Comparison of ENCODE assay signal across 21 cellular contexts in genomic region chr4:89878611-89879010, GRCh38. TPM values are rescaled to one million over a fixed set of nuclear protein-coding genes. Genes with fewer than 3 reads are reported as not detected.
DNase-seq lines count a peak whose midpoint lies in the region; ATAC-seq, FAIRE-seq and TF ChIP-seq lines count a peak whose summit lies in the region.
"Had no signal": no experiment of that assay in that cellular context is flagged by ENCODE, and none has a peak within 500 bp of the region (broad histone marks: within the 10 kb centered on the region; RNA-seq: fewer than 3 reads in every experiment).

No MANE protein-coding gene starts in this region.

- H3K9ac ChIP-seq in GM12878 (ENCODE audit: control insufficient read depth, insufficient read depth, low read length), result no peak overlapping the region
- H3K9ac ChIP-seq: KMS-11 had no signal

- H3K4me1 Mint-ChIP-seq in activated CD4-positive, alpha-beta T cell treated with anti-CD3 and anti-CD28 coated beads, Interleukin-2, amount 10 ng/mL, durations not matched to agents 24 days and 14 days, result peaks cover 4% of the 10 kb centered on the region

- FAIRE-seq in GM12878 (lab: Jason Lieb, UNC), result peak; percentile 18
- FAIRE-seq: A204.1, GM12891, GM19239 had no signal

- no peaks in the 10 kb centered on the region for H4K20me1 ChIP-seq in GM12878 (ENCODE audit: control insufficient read depth, insufficient read depth)

- SMC1A ChIA-PET in GM12878 (lab: Charles Lee; ENCODE audit: uncharacterized antibody, unreplicated experiment), result interaction anchor here (1.1 to 2.6 kb wide), 5 partner anchors 8 to 23 kb away, joined by 3 to 9 read pairs (median 3); partner anchors contain the start of gene MMRN1

- no peak overlapping the region for H2AFZ ChIP-seq in GM12878 (ENCODE audit: control insufficient read depth, low read depth, low read length)

- H3K79me2 ChIP-seq in GM12878 (ENCODE audit: control insufficient read depth, insufficient read depth, low read length), result no peaks in the 10 kb centered on the region

- peaks cover 22% of the 10 kb centered on the region for H3K27me3 Mint-ChIP-seq in activated CD4-positive, alpha-beta T cell treated with anti-CD3 and anti-CD28 coated beads, Interleukin-2, amount 10 ng/mL, durations not matched to agents 24 days and 14 days

- POLR2A ChIA-PET in GM12878 (lab: Charles Lee), result no interaction called here
- POLR2A ChIA-PET in HEK293T (lab: Yijun Ruan, JAX), result interaction anchor here (0.7 kb wide), 1 partner anchor 53 kb away, joined by 3 read pairs; no protein-coding TSS in a partner anchor

- ATAC-seq in GM12878, result no peak
- ATAC-seq in HG03159 (IDR thresholded peaks at IDR 0.05; ENCODE audit: unreplicated experiment), result no peak
- no peak for ATAC-seq in HG02885 (IDR thresholded peaks at IDR 0.05; ENCODE audit: poor library complexity, unreplicated experiment)
- ATAC-seq: Panc1, Right ventricle myocardium inferior, SK-N-SH treated with all-trans-retinoic acid at 6 μM for 48 hours had no signal

- no peak for TF ChIP-seq RAD21 in GM12878 (IDR thresholded peaks at IDR 0.05; ENCODE audit: insufficient read depth, low read depth, low read length)

- no peaks in the 10 kb centered on the region for H3K4me1 ChIP-seq in GM12878 (ENCODE audit: control insufficient read depth, insufficient read depth, low read length)
- H3K4me1 ChIP-seq: Caco-2 had no signal

- no peaks in the 10 kb centered on the region for H3K36me3 ChIP-seq in GM12878 (ENCODE audit: control insufficient read depth in 2 of 2, insufficient read depth in 2 of 2, low read length in 1 of 2)

- H3K4me2 ChIP-seq in GM12878 (ENCODE audit: control insufficient read depth, insufficient read depth), result no peak overlapping the region
- H3K4me2 ChIP-seq: KMS-11 had no signal

- DNase-seq in SKM-1 treated with dmso at 0.1 percent for 144 hours (lab: John Stamatoyannopoulos, UW; ENCODE audit: unreplicated experiment), result peak; percentile 61
- DNase-seq in SKM-1 (lab: John Stamatoyannopoulos, UW; ENCODE audit: unreplicated experiment), result no peak
- no peak for DNase-seq in GM12878 (ENCODE audit: low read depth, low spot score)
- peak; percentile 11 for DNase-seq in fibroblast of pulmonary artery (ENCODE audit: low read depth)
- DNase-seq in activated CD4-positive, alpha-beta T cell treated with anti-CD3 and anti-CD28 coated beads, Interleukin-2, amount 10 ng/mL, durations not matched to agents 24 days and 14 days, result no peak
- DNase-seq in HEK293T (ENCODE audit: extremely low spot score), result no peak
- DNase-seq: Caco-2, NCI-H1436 treated with DMSO at 0.1 percent for 48 hours, NCI-H2081 treated with DMSO at 0.1 percent for 48 hours, NCI-H226, NCI-H526 had no signal

- H3K4me3 ChIP-seq in GM12878 (no peak overlapping the region), fibroblast of pulmonary artery (replicated peaks; ENCODE audit: low read depth, low read length) (no peak overlapping the region)

- H3K36me3 Mint-ChIP-seq in activated CD4-positive, alpha-beta T cell treated with anti-CD3 and anti-CD28 coated beads, Interleukin-2, amount 10 ng/mL, durations not matched to agents 24 days and 14 days (ENCODE audit: low read depth), result no peaks in the 10 kb centered on the region
- H3K36me3 Mint-ChIP-seq: CD14-positive monocyte had no signal

- no peak overlapping the region for H3K27ac Mint-ChIP-seq in activated CD4-positive, alpha-beta T cell treated with anti-CD3 and anti-CD28 coated beads, Interleukin-2, amount 10 ng/mL, durations not matched to agents 24 days and 14 days
- H3K27ac Mint-ChIP-seq: CD14-positive monocyte had no signal

- in situ Hi-C loops in GM12878 (cut with MboI), result no loop called here

- CTCF ChIA-PET in GM12878 (lab: Yijun Ruan, JAX), result interaction anchor here (0.8 to 1.7 kb wide), 4 partner anchors 9 to 72 kb away, joined by 3 to 7 read pairs (median 4); partner anchors contain the start of gene MMRN1
- CTCF ChIA-PET in HEK293T (lab: Yijun Ruan, JAX), result interaction anchor here (0.7 to 1.1 kb wide), 2 partner anchors 10 to 653 kb away, joined by 3 read pairs; no protein-coding TSS in a partner anchor

- no peaks in the 10 kb centered on the region for H3K9me3 Mint-ChIP-seq in activated CD4-positive, alpha-beta T cell treated with anti-CD3 and anti-CD28 coated beads, Interleukin-2, amount 10 ng/mL, durations not matched to agents 24 days and 14 days
- H3K9me3 Mint-ChIP-seq: CD14-positive monocyte had no signal

- RAD21 ChIA-PET in GM12878 (lab: Charles Lee; ENCODE audit: unreplicated experiment), result no interaction called here

- no peak for TF ChIP-seq POLR2A in GM12878 (IDR thresholded peaks at IDR 0.05; ENCODE audit: low read depth, low read length)

- TF ChIP-seq CTCF in GM12878 (IDR thresholded peaks at IDR 0.05 in 2 of 3, conservative IDR thresholded peaks at IDR 0.05 in 1 of 3; ENCODE audit: control insufficient read depth in 2 of 3, extremely low read depth in 1 of 3, insufficient read depth in 1 of 3, low read depth in 3 of 3, low read length in 3 of 3) (no peak), fibroblast of pulmonary artery (IDR thresholded peaks at IDR 0.05; ENCODE audit: low read length, missing control alignments) (no peak)

- TF ChIP-seq EP300 in GM12878 (IDR thresholded peaks at IDR 0.05; ENCODE audit: borderline replicate concordance in 1 of 2, control insufficient read depth in 1 of 2, low read depth in 2 of 2, low read length in 2 of 2), result no peak

- H3K4me3 Mint-ChIP-seq in activated CD4-positive, alpha-beta T cell treated with anti-CD3 and anti-CD28 coated beads, Interleukin-2, amount 10 ng/mL, durations not matched to agents 24 days and 14 days, result no peak overlapping the region
- H3K4me3 Mint-ChIP-seq: CD14-positive monocyte had no signal

- no TSS peak for BruUV-seq in GM12878 (replicated peaks; lab: Mats Ljungman, UMichigan)

- no peaks in the 10 kb centered on the region; a peak in 1 of 4 replicates for H3K27me3 ChIP-seq in GM12878 (replicated peaks in 1 of 2; ENCODE audit: control insufficient read depth in 2 of 2, insufficient read depth in 2 of 2, low read length in 1 of 2)

- intact Hi-C loops in GM12878 (cut with micrococcal nuclease; ENCODE audit: unreplicated experiment), result no loop called here
- intact Hi-C loops in activated CD4-positive, alpha-beta T cell treated with anti-CD3 and anti-CD28 coated beads, Interleukin-2, amount 10 ng/mL, durations not matched to agents 24 days and 14 days (cut with micrococcal nuclease), result no loop called here

- no peaks in the 10 kb centered on the region for H3K9me3 ChIP-seq in GM12878 (replicated peaks; ENCODE audit: control insufficient read depth, insufficient read depth, low read length)
- H3K9me3 ChIP-seq: Caco-2 had no signal

- no peak overlapping the region for H3K27ac ChIP-seq in GM12878 (ENCODE audit: control insufficient read depth, insufficient read depth)
- H3K27ac ChIP-seq: KMS-11 had no signal

- WGBS in GM12878 (ENCODE audit: insufficient coverage, insufficient replicate concordance, low lambda C conversion rate, missing lambda C conversion rate), result 0% methylated on average over 1 of the region's 1 CpG

TF ChIP-seq in HEK293T, 16 proteins besides CTCF, POLR2A, EP300 and RAD21:
- TF ChIP-seq L3MBTL2 (conservative IDR thresholded peaks at IDR 0.05) (no peak), TARDBP (IDR thresholded peaks at IDR 0.05) (no peak), FOXK2 (IDR thresholded peaks at IDR 0.05) (no peak)

RNA-seq across cellular contexts. Expression of gene MMRN1, which starts 16.0 kb away (rescaled TPM):
- 7.9 and 9.3 TPM in 2 replicates for total RNA-seq in GM12878 (2013; cell fraction: nucleolus; rRNA removed)
- total RNA-seq in GM12878 (2014; rRNA removed), result 1.0 and 1.7 TPM in 2 replicates
- total RNA-seq in GM12878 (2014; rRNA removed; fragmentation: Illumina TruSeq; extraction: Trizol), result 1.5 and 1.7 TPM in 2 replicates
- 0.85 and 1.1 TPM in 2 replicates for total RNA-seq in GM12878 (2021)
- polyA plus RNA-seq in GM12878 (2011; ENCODE audit: low read depth), result not detected
- 3.9 and 6.6 TPM in 2 replicates for polyA plus RNA-seq in GM12878 (2011; rRNA removed)
- polyA plus RNA-seq in GM12878 (2011; cell fraction: cytosol; rRNA removed), result 1.2 and 1.6 TPM in 2 replicates
- polyA plus RNA-seq in GM12878 (2011; cell fraction: nucleus; rRNA removed), result 4.8 and 5.1 TPM in 2 replicates
- polyA plus RNA-seq in GM12878 (2012), result 0.14 and 0.25 TPM in 2 replicates
- 1.3 and 2.0 TPM in 2 replicates for polyA plus RNA-seq in GM12878 (2014; fragmentation: Illumina TruSeq; extraction: Trizol)
- under 1 TPM; 0.53 to 0.55 TPM for polyA plus RNA-seq in GM12878 (2014; fragmentation: Nextera tagmentation; extraction: Ambion mirVana)
- polyA plus RNA-seq in GM12878 (2014; rRNA removed), result 0.50 and 0.77 TPM in 2 replicates
- polyA plus RNA-seq in GM12878 (2016; fragmentation: Nextera tagmentation; extraction: Ambion mirVana), result under 1 TPM; 0.58 to 0.71 TPM
- polyA minus RNA-seq in GM12878 (2011; rRNA and poly(A)+ RNA removed), result 2.6 and 5.7 TPM in 2 replicates
- 1.7 and 2.8 TPM in 2 replicates for polyA minus RNA-seq in GM12878 (2011; cell fraction: cytosol; rRNA and poly(A)+ RNA removed)
- polyA minus RNA-seq in GM12878 (2011; cell fraction: nucleus; rRNA and poly(A)+ RNA removed), result 6.2 and 8.7 TPM in 2 replicates
- not detected in 2 replicates for total RNA-seq in activated CD4-positive, alpha-beta T cell treated with anti-CD3 and anti-CD28 coated beads, Interleukin-2, amount 10 ng/mL, durations not matched to agents 24 days and 14 days
- total RNA-seq: Caco-2 had no signal

RNA-seq across cellular contexts. Expression of gene SNCA, which starts 41.6 kb away (rescaled TPM):
- not detected in 2 replicates for total RNA-seq in GM12878 (2013; cell fraction: nucleolus; rRNA removed)
- not detected in 2 replicates for total RNA-seq in GM12878 (2014; rRNA removed)
- total RNA-seq in GM12878 (2014; rRNA removed; fragmentation: Illumina TruSeq; extraction: Trizol), result not detected in 2 replicates
- not detected in 2 replicates for total RNA-seq in GM12878 (2021)
- polyA plus RNA-seq in GM12878 (2011; ENCODE audit: low read depth), result not detected
- 0.22 and 0.62 TPM in 2 replicates for polyA plus RNA-seq in GM12878 (2011; rRNA removed)
- 0.21 TPM in 1 of 2 replicates, not detected in the other for polyA plus RNA-seq in GM12878 (2011; cell fraction: cytosol; rRNA removed)
- 0.19 and 0.41 TPM in 2 replicates for polyA plus RNA-seq in GM12878 (2011; cell fraction: nucleus; rRNA removed)
- not detected in 2 replicates for polyA plus RNA-seq in GM12878 (2012)
- polyA plus RNA-seq in GM12878 (2014; fragmentation: Illumina TruSeq; extraction: Trizol), result not detected in 2 replicates
- not detected for polyA plus RNA-seq in GM12878 (2014; fragmentation: Nextera tagmentation; extraction: Ambion mirVana)
- not detected in 2 replicates for polyA plus RNA-seq in GM12878 (2014; rRNA removed)
- polyA plus RNA-seq in GM12878 (2016; fragmentation: Nextera tagmentation; extraction: Ambion mirVana), result not detected
- not detected in 2 replicates for polyA minus RNA-seq in GM12878 (2011; rRNA and poly(A)+ RNA removed)
- polyA minus RNA-seq in GM12878 (2011; cell fraction: cytosol; rRNA and poly(A)+ RNA removed), result not detected in 2 replicates
- not detected in 2 replicates for polyA minus RNA-seq in GM12878 (2011; cell fraction: nucleus; rRNA and poly(A)+ RNA removed)
- total RNA-seq in activated CD4-positive, alpha-beta T cell treated with anti-CD3 and anti-CD28 coated beads, Interleukin-2, amount 10 ng/mL, durations not matched to agents 24 days and 14 days, result 0.19 and 0.23 TPM in 2 replicates

Comparison
In these comparisons a context has a peak if more than half of its experiments do, and no peak if none do; other contexts are left out.
1. DNase-seq: peak in SKM-1 treated with dmso at 0.1 percent for 144 hours (single experiment) and fibroblast of pulmonary artery (single experiment); none in SKM-1 (single experiment), GM12878 (single experiment), activated CD4-positive, alpha-beta T cell treated with anti-CD3 and anti-CD28 coated beads, Interleukin-2, amount 10 ng/mL, durations not matched to agents 24 days and 14 days (single experiment) and HEK293T (single experiment).